In the genomic region with DNA sequence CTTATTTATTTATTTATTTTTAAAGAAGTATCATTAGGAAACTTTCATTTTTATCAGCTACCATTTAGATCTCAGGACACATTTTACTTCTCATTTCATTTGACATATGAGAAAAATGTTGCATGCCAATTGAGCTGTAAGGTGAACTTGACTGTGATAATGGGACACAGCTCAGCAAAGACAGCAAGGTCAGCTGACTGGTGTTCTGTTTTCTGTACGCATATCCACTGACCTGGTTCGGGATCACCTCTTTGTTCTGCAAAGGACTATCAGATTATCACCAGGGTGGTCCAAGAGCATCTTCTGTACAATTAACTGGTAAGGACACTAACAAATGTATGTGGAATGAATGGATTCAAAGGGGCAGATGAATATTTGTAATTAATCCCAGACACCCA, we compare ENCODE assay signal across 30 cellular contexts. TPM values are rescaled to one million over a fixed set of nuclear protein-coding genes. Genes with fewer than 3 reads are reported as not detected.
A peak's percentile ranks its signal among the peaks of the same experiment; 100 is the strongest.
DNase-seq lines count a peak whose midpoint lies in the region; ATAC-seq and TF ChIP-seq lines count a peak whose summit lies in the region.
"Had no signal": no experiment of that assay in that cellular context is flagged by ENCODE, and none has a peak within 500 bp of the region (broad histone marks: within the 10 kb centered on the region; RNA-seq: fewer than 3 reads in every experiment).

No MANE protein-coding gene starts in this region.

- ATAC-seq in activated B cell treated with CpG ODN at 0.5 μM for 24 hours (ENCODE audit: low read depth) (no peak), left lobe of liver (peak; percentile 68)
- ATAC-seq: HCT116, K562, Panc1 had no signal

- TF ChIP-seq CTCF in activated B cell treated with CpG ODN at 0.5 μM for 24 hours (IDR thresholded peaks at IDR 0.05) (no peak), osteocyte (IDR thresholded peaks at IDR 0.05) (no peak)

- H3K36me3 ChIP-seq in Karpas-422 (ENCODE audit: insufficient read depth, low read length), result no peaks in the 10 kb centered on the region; the same call in 1 of the 2 replicates
- H3K36me3 ChIP-seq: BE2C, MG63 had no signal

- no peaks in the 10 kb centered on the region for H3K9me3 ChIP-seq in Karpas-422 (ENCODE audit: low read length)
- H3K9me3 ChIP-seq: BE2C, SK-N-SH had no signal

- H3K9me3 Mint-ChIP-seq in activated B cell treated with CpG ODN at 0.5 μM for 24 hours (peaks cover 5% of the 10 kb centered on the region), osteocyte (ENCODE audit: unreplicated experiment) (peaks cover 8% of the 10 kb centered on the region)

- POLR2A ChIA-PET in activated B cell treated with CpG ODN at 0.5 μM for 24 hours (lab: Charles Lee), result interaction anchor here (0.7 to 2.8 kb wide), 3 partner anchors 15 to 165 kb away, joined by 3 to 10 read pairs (median 5); no protein-coding TSS in a partner anchor

- H3K4me2 ChIP-seq in Karpas-422 (ENCODE audit: low read depth, low read length, poor library complexity, severe bottlenecking), result no peak overlapping the region
- H3K4me2 ChIP-seq: SK-N-SH had no signal

- H3K27ac ChIP-seq in Karpas-422 (ENCODE audit: low read length), result peak overlapping the region; percentile 72
- H3K27ac ChIP-seq: RWPE1 had no signal

- no peaks in the 10 kb centered on the region for H3K27me3 Mint-ChIP-seq in activated B cell treated with CpG ODN at 0.5 μM for 24 hours
- peaks cover under 1% of the 10 kb centered on the region for H3K27me3 Mint-ChIP-seq in osteocyte (ENCODE audit: unreplicated experiment)

- H3K36me3 Mint-ChIP-seq in activated B cell treated with CpG ODN at 0.5 μM for 24 hours (ENCODE audit: low read depth) (peaks cover 30% of the 10 kb centered on the region), osteocyte (ENCODE audit: unreplicated experiment) (no peaks in the 10 kb centered on the region)
- H3K36me3 Mint-ChIP-seq: CD14-positive monocyte; CD8-positive, alpha-beta memory T cell had no signal

- H3K9me2 ChIP-seq in Karpas-422 (replicated peaks; ENCODE audit: insufficient read depth, low read length), result no peaks in the 10 kb centered on the region
- H3K9me2 ChIP-seq: SK-N-SH had no signal

- H3K27me3 ChIP-seq in Karpas-422 (ENCODE audit: low read length), result no peaks in the 10 kb centered on the region
- H3K27me3 ChIP-seq: BE2C, MG63 had no signal

- H3K4me1 ChIP-seq in Karpas-422 (ENCODE audit: low read length), result peaks cover 34% of the 10 kb centered on the region
- H3K4me1 ChIP-seq: BE2C had no signal

- CTCF ChIA-PET in activated B cell treated with CpG ODN at 0.5 μM for 24 hours (lab: Charles Lee), result interaction anchor here (0.8 to 1.8 kb wide), 4 partner anchors 8 to 23 kb away, joined by 3 to 6 read pairs (median 3); no protein-coding TSS in a partner anchor

- peaks cover 6% of the 10 kb centered on the region; the same call in 1 of the 2 replicates for H3K79me2 ChIP-seq in Karpas-422 (ENCODE audit: low read length)

- intact Hi-C loops in activated B cell treated with CpG ODN at 0.5 μM for 24 hours (cut with micrococcal nuclease), result loop anchor here (2.0 kb wide), 1 partner anchor 14 kb away; no protein-coding TSS in a partner anchor

- H3K27ac Mint-ChIP-seq in activated B cell treated with CpG ODN at 0.5 μM for 24 hours (peak overlapping the region; percentile 67), osteocyte (ENCODE audit: unreplicated experiment) (no peak overlapping the region)
- H3K27ac Mint-ChIP-seq: CD14-positive monocyte; CD8-positive, alpha-beta memory T cell had no signal

- H4K20me1 ChIP-seq in Karpas-422 (ENCODE audit: insufficient read depth, low read depth, low read length), result no peaks in the 10 kb centered on the region

- DNase-seq in Karpas-422 (no peak), activated B cell treated with CpG ODN at 0.5 μM for 24 hours (no peak), left lobe of liver (ENCODE audit: low spot score) (no peak), osteocyte (ENCODE audit: extremely low spot score, unreplicated experiment) (peak; percentile 7), NCI-H1417 treated with DMSO at 0.1 percent for 48 hours (lab: John Stamatoyannopoulos, UW) (no peak), NCI-H1436 (lab: John Stamatoyannopoulos, UW) (no peak), superior temporal gyrus (ENCODE audit: extremely low spot score) (no peak)
- DNase-seq: BE2C; CD8-positive, alpha-beta memory T cell; DMS 273 treated with DMSO at 0.1 percent for 48 hours; DMS79 treated with DMSO at 0.1 percent for 48 hours; GF-D8; MG63; NCI-H1105 treated with DMSO at 0.1 percent for 48 hours; NCI-H1694; NCI-H2029 treated with DMSO at 0.1 percent for 48 hours; NCI-H2227 treated with DMSO at 0.1 percent for 48 hours; NCI-H69; SK-N-SH; SW 1271 had no signal

- no peak overlapping the region for H3K4me3 ChIP-seq in Karpas-422 (ENCODE audit: low read length)
- H3K4me3 ChIP-seq: K562, MG63 had no signal

- H3K4me3 Mint-ChIP-seq in activated B cell treated with CpG ODN at 0.5 μM for 24 hours, result no peak overlapping the region
- no peak overlapping the region for H3K4me3 Mint-ChIP-seq in osteocyte (ENCODE audit: unreplicated experiment)
- H3K4me3 Mint-ChIP-seq: CD14-positive monocyte; CD8-positive, alpha-beta memory T cell had no signal

- H3K4me1 Mint-ChIP-seq in activated B cell treated with CpG ODN at 0.5 μM for 24 hours, result peaks cover 81% of the 10 kb centered on the region
- no peaks in the 10 kb centered on the region for H3K4me1 Mint-ChIP-seq in osteocyte (ENCODE audit: unreplicated experiment)
- H3K4me1 Mint-ChIP-seq: CD14-positive monocyte; CD8-positive, alpha-beta memory T cell had no signal

- H3K9ac ChIP-seq in Karpas-422 (ENCODE audit: low read length), result no peak overlapping the region
- H3K9ac ChIP-seq: SK-N-SH had no signal

- no peak overlapping the region for H2AFZ ChIP-seq in Karpas-422 (ENCODE audit: low read length)

RNA-seq across cellular contexts. Expression of a gene that starts 51.9 kb away (rescaled TPM):
- 0.18 and 0.26 TPM in 2 replicates for total RNA-seq in Karpas-422 (2014; rRNA removed; shearing (Covaris generic); ENCODE audit: low replicate concordance)
- total RNA-seq in activated B cell treated with CpG ODN at 0.5 μM for 24 hours (not detected in 2 replicates), left lobe of liver (not detected), osteocyte (not detected in 2 replicates)
- total RNA-seq: A673; CD8-positive, alpha-beta memory T cell; H4; HT1080; K562; NCI-H460; OCI-LY7 had no signal
